In the genomic region with DNA sequence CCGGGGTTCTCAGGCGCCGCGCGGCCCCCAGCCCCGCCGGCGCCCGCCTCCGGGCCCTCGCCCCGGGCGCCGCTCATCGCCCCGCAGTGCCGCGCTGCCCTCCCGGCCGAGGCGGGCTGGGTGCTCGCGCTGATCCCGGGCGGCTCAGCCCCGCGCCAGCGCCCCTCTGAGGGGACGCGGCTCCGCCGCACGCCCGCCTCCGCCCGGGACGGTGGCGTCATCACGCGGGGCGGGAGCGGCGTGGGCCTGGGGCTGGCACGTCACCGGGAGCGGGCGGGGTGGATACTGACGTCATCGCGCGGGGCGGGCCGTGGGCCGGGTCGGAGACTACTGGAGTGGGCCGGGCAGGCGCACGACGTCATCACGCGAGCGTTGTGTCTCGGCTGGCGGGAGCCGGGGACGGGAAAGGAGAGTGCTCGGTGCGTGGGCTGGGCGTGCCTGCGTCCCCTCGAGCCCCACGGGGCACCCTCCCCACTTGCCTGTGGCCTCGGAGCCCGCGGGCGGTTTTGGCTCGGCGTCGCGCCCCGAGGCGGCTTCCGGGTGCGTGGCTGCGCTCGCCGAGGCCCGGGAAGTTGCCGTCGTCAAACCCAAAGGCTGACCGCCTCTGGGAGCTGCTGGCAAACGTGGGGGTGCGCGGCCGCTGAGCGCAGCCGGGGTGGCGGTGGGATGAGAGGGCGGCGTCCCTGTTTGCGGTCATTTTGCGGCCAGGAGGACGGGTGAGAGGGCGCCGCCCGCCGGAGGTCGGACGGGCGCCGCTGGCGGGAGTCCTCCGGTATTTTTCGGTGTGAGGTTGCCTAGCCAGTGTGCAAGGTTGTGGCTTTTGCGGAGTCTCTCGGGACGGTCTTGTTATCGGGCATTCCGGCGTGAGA, we compare ENCODE assay signal across 8 cellular contexts. TPM values are rescaled to one million over a fixed set of nuclear protein-coding genes. Genes with fewer than 3 reads are reported as not detected.
DNase-seq lines count a peak whose midpoint lies in the region; ATAC-seq and TF ChIP-seq lines count a peak whose summit lies in the region.

A gene with protein sequence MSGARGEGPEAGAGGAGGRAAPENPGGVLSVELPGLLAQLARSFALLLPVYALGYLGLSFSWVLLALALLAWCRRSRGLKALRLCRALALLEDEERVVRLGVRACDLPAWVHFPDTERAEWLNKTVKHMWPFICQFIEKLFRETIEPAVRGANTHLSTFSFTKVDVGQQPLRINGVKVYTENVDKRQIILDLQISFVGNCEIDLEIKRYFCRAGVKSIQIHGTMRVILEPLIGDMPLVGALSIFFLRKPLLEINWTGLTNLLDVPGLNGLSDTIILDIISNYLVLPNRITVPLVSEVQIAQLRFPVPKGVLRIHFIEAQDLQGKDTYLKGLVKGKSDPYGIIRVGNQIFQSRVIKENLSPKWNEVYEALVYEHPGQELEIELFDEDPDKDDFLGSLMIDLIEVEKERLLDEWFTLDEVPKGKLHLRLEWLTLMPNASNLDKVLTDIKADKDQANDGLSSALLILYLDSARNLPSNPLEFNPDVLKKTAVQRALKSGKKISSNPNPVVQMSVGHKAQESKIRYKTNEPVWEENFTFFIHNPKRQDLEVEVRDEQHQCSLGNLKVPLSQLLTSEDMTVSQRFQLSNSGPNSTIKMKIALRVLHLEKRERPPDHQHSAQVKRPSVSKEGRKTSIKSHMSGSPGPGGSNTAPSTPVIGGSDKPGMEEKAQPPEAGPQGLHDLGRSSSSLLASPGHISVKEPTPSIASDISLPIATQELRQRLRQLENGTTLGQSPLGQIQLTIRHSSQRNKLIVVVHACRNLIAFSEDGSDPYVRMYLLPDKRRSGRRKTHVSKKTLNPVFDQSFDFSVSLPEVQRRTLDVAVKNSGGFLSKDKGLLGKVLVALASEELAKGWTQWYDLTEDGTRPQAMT (minus strand): TSS at position 168 of the 869 bp plus-strand sequence. CDS start 91 bp downstream, at position 77.

- H3K9me3 Mint-ChIP-seq in naive B cell, result no peaks in the 10 kb centered on the region
- no peaks in the 10 kb centered on the region for H3K9me3 Mint-ChIP-seq in stimulated activated naive B cell treated with anti-CD40 and anti-IgM and Interleukin-4, amounts not matched to agents 10 μg/mL and 1 μg/mL and 100 μg/mL, for 72 hours

- POLR2A ChIA-PET in Panc1 (lab: Charles Lee), result interaction anchor here (0.7 to 1.0 kb wide), 2 partner anchors 18 to 34 kb away, joined by 3 to 4 read pairs; no protein-coding TSS in a partner anchor

- CTCF ChIA-PET in Panc1 (lab: Charles Lee), result interaction anchor here (0.6 kb wide), 1 partner anchor 24 kb away, joined by 4 read pairs; no protein-coding TSS in a partner anchor

- H3K27ac ChIP-seq in Panc1 (ENCODE audit: low read length), result peak within 1 kb of the TSS; percentile 92
- H3K27ac ChIP-seq in esophagus muscularis mucosa (replicated peaks in 1 of 4), result peak within 1 kb of the TSS; percentile 99 to 100 (median 100)

- BruUV-seq in Panc1 (replicated peaks; lab: Mats Ljungman, UMichigan), result TSS peak; percentile 93

- TF ChIP-seq CTCF in Panc1 (IDR thresholded peaks at IDR 0.05), result peak; percentile 45
- TF ChIP-seq CTCF in esophagus muscularis mucosa (IDR thresholded peaks at IDR 0.05), result peak in 2 of 3 experiments; percentile 24 to 34

- H3K4me3 Mint-ChIP-seq in naive B cell, result peak within 1 kb of the TSS; percentile 78 to 95 (median 90)
- H3K4me3 Mint-ChIP-seq in stimulated activated naive B cell treated with anti-CD40 and anti-IgM and Interleukin-4, amounts not matched to agents 10 μg/mL and 1 μg/mL and 100 μg/mL, for 72 hours, result peak within 1 kb of the TSS; percentile 81 to 85

- in situ Hi-C loops in KBM-7 (cut with MboI; ENCODE audit: low pct_unique_long_range_greater_than_20kb, low sequenced_read_pairs) (no loop called here), Panc1 (cut with HindIII; ENCODE audit: low pct_unique_long_range_greater_than_20kb, low sequenced_read_pairs) (no loop called here)

- ATAC-seq in GM21717 (IDR thresholded peaks at IDR 0.05; ENCODE audit: unreplicated experiment) (peak; percentile 86), Panc1 (peak; percentile 95), naive B cell (ENCODE audit: low read depth in 2 of 2) (peak; percentile 77 to 81)
- ATAC-seq in stimulated activated naive B cell treated with anti-CD40 and anti-IgM and Interleukin-4, amounts not matched to agents 10 μg/mL and 1 μg/mL and 100 μg/mL, for 72 hours (replicated peaks), result peak; percentile 84 to 91

- TF ChIP-seq EP300 in esophagus muscularis mucosa (IDR thresholded peaks at IDR 0.05), result peak; percentile 96

- H3K36me3 ChIP-seq in Panc1 (ENCODE audit: control insufficient read depth, insufficient read depth, low read length) (no peaks in the 10 kb centered on the region; the same call in 1 of the 2 replicates), esophagus muscularis mucosa (no peaks in the 10 kb centered on the region)

- H3K4me1 ChIP-seq in Panc1 (ENCODE audit: control insufficient read depth, insufficient read depth, low read length) (peaks cover 22% of the 10 kb centered on the region), esophagus muscularis mucosa (peaks cover 26 to 41% (median 39%) of the 10 kb centered on the region in 4 donors)

- H3K27me3 ChIP-seq in Panc1 (ENCODE audit: control insufficient read depth, insufficient read depth, low read length) (no peaks in the 10 kb centered on the region), esophagus muscularis mucosa (no peaks in the 10 kb centered on the region)

- no peaks in the 10 kb centered on the region for H3K9me3 ChIP-seq in Panc1 (ENCODE audit: control insufficient read depth, insufficient read depth, low read depth, low read length)
- no peaks in the 10 kb centered on the region for H3K9me3 ChIP-seq in esophagus muscularis mucosa

- peak within 1 kb of the TSS; percentile 89 to 99 (median 98) for H3K27ac Mint-ChIP-seq in naive B cell
- H3K27ac Mint-ChIP-seq in stimulated activated naive B cell treated with anti-CD40 and anti-IgM and Interleukin-4, amounts not matched to agents 10 μg/mL and 1 μg/mL and 100 μg/mL, for 72 hours, result peak within 1 kb of the TSS; percentile 96

- no peaks in the 10 kb centered on the region for H3K36me3 Mint-ChIP-seq in naive B cell
- peaks cover 0 to 3% of the 10 kb centered on the region in 2 donors for H3K36me3 Mint-ChIP-seq in stimulated activated naive B cell treated with anti-CD40 and anti-IgM and Interleukin-4, amounts not matched to agents 10 μg/mL and 1 μg/mL and 100 μg/mL, for 72 hours

- DNase-seq in DMS79 (lab: John Stamatoyannopoulos, UW) (peak; percentile 78), KBM-7 (peak; percentile 96), Panc1 (ENCODE audit: low read depth, low spot score) (peak; percentile 81), esophagus muscularis mucosa (ENCODE audit: extremely low spot score) (peak; percentile 99), naive B cell (peak; percentile 100)
- peak; percentile 99 to 100 for DNase-seq in activated T-cell treated with anti-CD3 and anti-CD28 coated beads, Interleukin-2, amount 50 U/mL, for 48 hours
- peak; percentile 99 for DNase-seq in stimulated activated naive B cell treated with anti-CD40 and anti-IgM and Interleukin-4, amounts not matched to agents 10 μg/mL and 1 μg/mL and 100 μg/mL, for 72 hours

- WGBS in esophagus muscularis mucosa, result no CpG with 5 or more reads among the region's 120 CpGs

- peaks cover 17 to 30% (median 28%) of the 10 kb centered on the region in 3 donors for H3K4me1 Mint-ChIP-seq in naive B cell
- peaks cover 11 to 12% of the 10 kb centered on the region in 2 donors for H3K4me1 Mint-ChIP-seq in stimulated activated naive B cell treated with anti-CD40 and anti-IgM and Interleukin-4, amounts not matched to agents 10 μg/mL and 1 μg/mL and 100 μg/mL, for 72 hours

- peak; percentile 95 for TF ChIP-seq POLR2A in esophagus muscularis mucosa (IDR thresholded peaks at IDR 0.05; ENCODE audit: low read depth)

- intact Hi-C loops in Panc1 (cut with micrococcal nuclease; ENCODE audit: unreplicated experiment) (no loop called here), esophagus muscularis mucosa (cut with DNase I) (loop anchor here (2.0 to 10.0 kb wide), 2 partner anchors 47 to 145 kb away; no protein-coding TSS in a partner anchor)

- H3K4me3 ChIP-seq in Panc1 (ENCODE audit: low read depth in 2 of 2, low read length in 2 of 2) (peak within 1 kb of the TSS; percentile 87 to 88), esophagus muscularis mucosa (peak within 1 kb of the TSS; percentile 95 to 98 (median 97))

- H3K27me3 Mint-ChIP-seq in naive B cell, result peaks cover 0 to 8% (median 6%) of the 10 kb centered on the region in 3 donors
- no peaks in the 10 kb centered on the region for H3K27me3 Mint-ChIP-seq in stimulated activated naive B cell treated with anti-CD40 and anti-IgM and Interleukin-4, amounts not matched to agents 10 μg/mL and 1 μg/mL and 100 μg/mL, for 72 hours

RNA-seq across cellular contexts. Expression of the gene that starts here (rescaled TPM):
- total RNA-seq in Panc1 (2021; ENCODE audit: unreplicated experiment) (92.7 TPM), esophagus muscularis mucosa (100 to 1,000 TPM; 166 to 235 (median 202) TPM)
- polyA plus RNA-seq in Panc1 (2012; ENCODE audit: insufficient read length), result 73.6 TPM
- polyA plus RNA-seq in naive B cell (ENCODE audit: low read depth in 6 of 6), result 10 to 100 TPM; 15.4 to 23.0 (median 16.8) TPM

Comparison
In these comparisons a context has a peak if more than half of its experiments do, and no peak if none do; other contexts are left out.
1. Peak in every context shown above with its lines: DNase-seq, ATAC-seq, H3K4me3 ChIP-seq and H3K27ac ChIP-seq.